ENCODE assay signal across 1 cellular context in genomic region chr7:135281363-135281949, GRCh38.
TF ChIP-seq lines count a peak whose summit lies in the region.

No MANE protein-coding gene starts in this region.

TF ChIP-seq in K562, 482 proteins besides CTCF, POLR2A, EP300 and RAD21 (continued from another document and continues in another):
- TF ChIP-seq, protein P1, sequence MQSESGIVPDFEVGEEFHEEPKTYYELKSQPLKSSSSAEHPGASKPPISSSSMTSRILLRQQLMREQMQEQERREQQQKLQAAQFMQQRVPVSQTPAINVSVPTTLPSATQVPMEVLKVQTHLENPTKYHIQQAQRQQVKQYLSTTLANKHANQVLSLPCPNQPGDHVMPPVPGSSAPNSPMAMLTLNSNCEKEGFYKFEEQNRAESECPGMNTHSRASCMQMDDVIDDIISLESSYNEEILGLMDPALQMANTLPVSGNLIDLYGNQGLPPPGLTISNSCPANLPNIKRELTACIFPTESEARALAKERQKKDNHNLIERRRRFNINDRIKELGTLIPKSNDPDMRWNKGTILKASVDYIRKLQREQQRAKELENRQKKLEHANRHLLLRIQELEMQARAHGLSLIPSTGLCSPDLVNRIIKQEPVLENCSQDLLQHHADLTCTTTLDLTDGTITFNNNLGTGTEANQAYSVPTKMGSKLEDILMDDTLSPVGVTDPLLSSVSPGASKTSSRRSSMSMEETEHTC (IDR thresholded peaks at IDR 0.05), result no peak
- TF ChIP-seq CBX3 (IDR thresholded peaks at IDR 0.05; ENCODE audit: borderline replicate concordance in 1 of 2, low read length in 2 of 2) (peak in 1 of 2 experiments; percentile 67; a peak in 1 of 3 replicates), CCAR2 (IDR thresholded peaks at IDR 0.05; ENCODE audit: low read depth, low read length) (no peak), ZNF165 (CRISPR knock-in tag; IDR thresholded peaks at IDR 0.05; ENCODE audit: borderline replicate concordance) (no peak), SNRNP70 (optimal IDR thresholded peaks at IDR 0.05; ENCODE audit: low read depth, low read length) (no peak), CBFA2T2 (conservative IDR thresholded peaks at IDR 0.05) (no peak), ZNF75A (CRISPR knock-in tag; IDR thresholded peaks at IDR 0.05) (no peak), SRF (CRISPR knock-in tag; IDR thresholded peaks at IDR 0.05) (0 out of 4 replicates have a peak, but pooled peaks of 1 of the 2 experiments have one; percentile 57), NCOA4 (IDR thresholded peaks at IDR 0.05; ENCODE audit: partially characterized antibody) (no peak), HMG20B (CRISPR knock-in tag; IDR thresholded peaks at IDR 0.05) (no peak), SMC3 (conservative IDR thresholded peaks at IDR 0.05; ENCODE audit: insufficient read depth, low read depth, low read length) (peak; percentile 99), NR4A1 (CRISPR knock-in tag; IDR thresholded peaks at IDR 0.05) (no peak), NR4A1 (tag; IDR thresholded peaks at IDR 0.05) (no peak), ZFP91 (CRISPR knock-in tag; IDR thresholded peaks at IDR 0.05) (no peak), TEAD1 (CRISPR knock-in tag; IDR thresholded peaks at IDR 0.05) (peak in 1 of 2 experiments; percentile 60; a peak in 1 of 4 replicates), MCM3 (IDR thresholded peaks at IDR 0.05) (no peak), MLLT1 (IDR thresholded peaks at IDR 0.05) (peak in 1 of 2 experiments; percentile 90; a peak in 2 of 4 replicates), ZNF76 (CRISPR knock-in tag; IDR thresholded peaks at IDR 0.05; ENCODE audit: borderline replicate concordance) (no peak), MIER1 (IDR thresholded peaks at IDR 0.05; ENCODE audit: low read depth) (no peak), MEF2A (IDR thresholded peaks at IDR 0.05; ENCODE audit: control insufficient read depth, low read depth, low read length) (no peak), ARID2 (IDR thresholded peaks at IDR 0.05) (peak; percentile 98), CTCFL (IDR thresholded peaks at IDR 0.05; ENCODE audit: borderline replicate concordance, insufficient read depth, low read depth, low read length, poor library complexity, severe bottlenecking) (peak; percentile 46), SAP30 (IDR thresholded peaks at IDR 0.05; ENCODE audit: borderline replicate concordance, insufficient read depth, low read depth, low read length, poor library complexity, severe bottlenecking) (no peak), TAF7 (tag; IDR thresholded peaks at IDR 0.05) (no peak), ARNT (IDR thresholded peaks at IDR 0.05) (no peak), ZNF280B (CRISPR knock-in tag; IDR thresholded peaks at IDR 0.05) (no peak), YY1 (IDR thresholded peaks at IDR 0.05; ENCODE audit: borderline replicate concordance in 1 of 3, control insufficient read depth in 1 of 3, extremely low read depth in 1 of 3, insufficient read depth in 3 of 3, insufficient read length in 1 of 3, insufficient replicate concordance in 2 of 3, low read depth in 1 of 3, low read length in 2 of 3) (peak in 2 of 3 experiments; percentile 51 to 84), ZNF586 (CRISPR knock-in tag; conservative IDR thresholded peaks at IDR 0.05) (no peak), ZNF133 (CRISPR knock-in tag; IDR thresholded peaks at IDR 0.05) (0 out of 2 replicates have a peak, but pooled peaks have one; percentile 35), TCF3 (CRISPR knock-in tag; IDR thresholded peaks at IDR 0.05) (peak; percentile 13; the same call in 1 of the 2 replicates), ZNF41 (CRISPR knock-in tag; conservative IDR thresholded peaks at IDR 0.05) (0 out of 2 replicates have a peak, but pooled peaks have one; percentile 29), ZNF77 (CRISPR knock-in tag; IDR thresholded peaks at IDR 0.05) (no peak), MEIS2 (IDR thresholded peaks at IDR 0.05; ENCODE audit: partially characterized antibody) (peak; percentile 39), DNMT1 (IDR thresholded peaks at IDR 0.05) (no peak), JUND (IDR thresholded peaks at IDR 0.05; ENCODE audit: borderline replicate concordance, low read depth, low read length) (peak; percentile 67), JUND (tag; IDR thresholded peaks at IDR 0.05; ENCODE audit: borderline replicate concordance, low read depth, low read length) (no peak; the same call in 2 of the 3 replicates), ZNF384 (IDR thresholded peaks at IDR 0.05; ENCODE audit: low read depth, low read length) (peak; percentile 34; the same call in 1 of the 2 replicates), CXXC5 (CRISPR knock-in tag; IDR thresholded peaks at IDR 0.05) (peak; percentile 38; the same call in 1 of the 2 replicates), CBFB (CRISPR knock-in tag; IDR thresholded peaks at IDR 0.05) (no peak), CEBPB (tag; IDR thresholded peaks at IDR 0.05) (no peak), SAFB2 (IDR thresholded peaks at IDR 0.05; ENCODE audit: borderline replicate concordance, low read depth, low read length, severe bottlenecking) (no peak), BDP1 (IDR thresholded peaks at IDR 0.05; ENCODE audit: insufficient read depth, insufficient read length) (no peak), ZBTB12 (CRISPR knock-in tag; IDR thresholded peaks at IDR 0.05) (no peak), ETV1 (tag; conservative IDR thresholded peaks at IDR 0.05; ENCODE audit: low read depth) (no peak), KDM5B (IDR thresholded peaks at IDR 0.05; ENCODE audit: insufficient replicate concordance, low read depth, low read length) (no peak)
- TF ChIP-seq, protein P2, sequence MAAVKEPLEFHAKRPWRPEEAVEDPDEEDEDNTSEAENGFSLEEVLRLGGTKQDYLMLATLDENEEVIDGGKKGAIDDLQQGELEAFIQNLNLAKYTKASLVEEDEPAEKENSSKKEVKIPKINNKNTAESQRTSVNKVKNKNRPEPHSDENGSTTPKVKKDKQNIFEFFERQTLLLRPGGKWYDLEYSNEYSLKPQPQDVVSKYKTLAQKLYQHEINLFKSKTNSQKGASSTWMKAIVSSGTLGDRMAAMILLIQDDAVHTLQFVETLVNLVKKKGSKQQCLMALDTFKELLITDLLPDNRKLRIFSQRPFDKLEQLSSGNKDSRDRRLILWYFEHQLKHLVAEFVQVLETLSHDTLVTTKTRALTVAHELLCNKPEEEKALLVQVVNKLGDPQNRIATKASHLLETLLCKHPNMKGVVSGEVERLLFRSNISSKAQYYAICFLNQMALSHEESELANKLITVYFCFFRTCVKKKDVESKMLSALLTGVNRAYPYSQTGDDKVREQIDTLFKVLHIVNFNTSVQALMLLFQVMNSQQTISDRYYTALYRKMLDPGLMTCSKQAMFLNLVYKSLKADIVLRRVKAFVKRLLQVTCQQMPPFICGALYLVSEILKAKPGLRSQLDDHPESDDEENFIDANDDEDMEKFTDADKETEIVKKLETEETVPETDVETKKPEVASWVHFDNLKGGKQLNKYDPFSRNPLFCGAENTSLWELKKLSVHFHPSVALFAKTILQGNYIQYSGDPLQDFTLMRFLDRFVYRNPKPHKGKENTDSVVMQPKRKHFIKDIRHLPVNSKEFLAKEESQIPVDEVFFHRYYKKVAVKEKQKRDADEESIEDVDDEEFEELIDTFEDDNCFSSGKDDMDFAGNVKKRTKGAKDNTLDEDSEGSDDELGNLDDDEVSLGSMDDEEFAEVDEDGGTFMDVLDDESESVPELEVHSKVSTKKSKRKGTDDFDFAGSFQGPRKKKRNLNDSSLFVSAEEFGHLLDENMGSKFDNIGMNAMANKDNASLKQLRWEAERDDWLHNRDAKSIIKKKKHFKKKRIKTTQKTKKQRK (IDR thresholded peaks at IDR 0.05; ENCODE audit: borderline replicate concordance, low read depth, low read length), result no peak
